Comparison of ENCODE assay signal across 1 cellular context in genomic region chr9:124818431-124819281, GRCh38.
TF ChIP-seq lines count a peak whose summit lies in the region.

No MANE protein-coding gene starts in this region.

TF ChIP-seq in K562, 482 proteins besides CTCF, POLR2A, EP300 and RAD21 (continued from another document and continues in another):
- TF ChIP-seq FOSL1 (tag; conservative IDR thresholded peaks at IDR 0.05) (peak; percentile 63; the same call in 1 of the 2 replicates), ATF1 (CRISPR knock-in tag; IDR thresholded peaks at IDR 0.05) (no peak), ATF1 (tag; IDR thresholded peaks at IDR 0.05) (peak; percentile 33; the same call in 1 of the 2 replicates), ZNF280B (CRISPR knock-in tag; IDR thresholded peaks at IDR 0.05) (no peak), ZBTB40 (IDR thresholded peaks at IDR 0.05) (0 out of 2 replicates have a peak, but pooled peaks have one; percentile 25), ZBTB40 (CRISPR knock-in tag; IDR thresholded peaks at IDR 0.05) (no peak), ZEB2 (IDR thresholded peaks at IDR 0.05) (0 out of 2 replicates have a peak, but pooled peaks have one; percentile 45), KLF6 (CRISPR knock-in tag; IDR thresholded peaks at IDR 0.05; ENCODE audit: borderline replicate concordance) (0 out of 2 replicates have a peak, but pooled peaks have one; percentile 25), MEIS2 (IDR thresholded peaks at IDR 0.05; ENCODE audit: partially characterized antibody) (peak; percentile 39), BRF1 (IDR thresholded peaks at IDR 0.05; ENCODE audit: borderline replicate concordance, extremely low read depth, insufficient read length) (no peak), RNF2 (IDR thresholded peaks at IDR 0.05) (0 out of 2 replicates have a peak, but pooled peaks have one; percentile 25), MYNN (IDR thresholded peaks at IDR 0.05) (no peak), MYNN (CRISPR knock-in tag; IDR thresholded peaks at IDR 0.05) (no peak), ZBTB43 (CRISPR knock-in tag; IDR thresholded peaks at IDR 0.05) (no peak), ZNF589 (CRISPR knock-in tag; IDR thresholded peaks at IDR 0.05; ENCODE audit: low read depth) (peak; percentile 54), BACH1 (tag; IDR thresholded peaks at IDR 0.05) (0 out of 2 replicates have a peak, but pooled peaks have one; percentile 46), SREBF2 (CRISPR knock-in tag; IDR thresholded peaks at IDR 0.05) (no peak), NRF1 (conservative IDR thresholded peaks at IDR 0.05 in 1 of 2, IDR thresholded peaks at IDR 0.05 in 1 of 2) (peak in 1 of 2 experiments; percentile 30; a peak in 1 of 4 replicates), SETDB1 (IDR thresholded peaks at IDR 0.05; ENCODE audit: low read length) (no peak), ZBTB8A (IDR thresholded peaks at IDR 0.05; ENCODE audit: partially characterized antibody) (no peak), CBFA2T2 (conservative IDR thresholded peaks at IDR 0.05) (0 out of 2 replicates have a peak, but pooled peaks have one; percentile 6), JUN (IDR thresholded peaks at IDR 0.05; ENCODE audit: borderline replicate concordance, low read depth, low read length) (0 out of 2 replicates have a peak, but pooled peaks have one; percentile 27), JUN (CRISPR knock-in tag; IDR thresholded peaks at IDR 0.05; ENCODE audit: borderline replicate concordance) (no peak), ZNF3 (CRISPR knock-in tag; IDR thresholded peaks at IDR 0.05) (no peak), CTBP1 (IDR thresholded peaks at IDR 0.05; ENCODE audit: borderline replicate concordance) (peak; percentile 87; the same call in 1 of the 2 replicates)
- TF ChIP-seq, protein P1, sequence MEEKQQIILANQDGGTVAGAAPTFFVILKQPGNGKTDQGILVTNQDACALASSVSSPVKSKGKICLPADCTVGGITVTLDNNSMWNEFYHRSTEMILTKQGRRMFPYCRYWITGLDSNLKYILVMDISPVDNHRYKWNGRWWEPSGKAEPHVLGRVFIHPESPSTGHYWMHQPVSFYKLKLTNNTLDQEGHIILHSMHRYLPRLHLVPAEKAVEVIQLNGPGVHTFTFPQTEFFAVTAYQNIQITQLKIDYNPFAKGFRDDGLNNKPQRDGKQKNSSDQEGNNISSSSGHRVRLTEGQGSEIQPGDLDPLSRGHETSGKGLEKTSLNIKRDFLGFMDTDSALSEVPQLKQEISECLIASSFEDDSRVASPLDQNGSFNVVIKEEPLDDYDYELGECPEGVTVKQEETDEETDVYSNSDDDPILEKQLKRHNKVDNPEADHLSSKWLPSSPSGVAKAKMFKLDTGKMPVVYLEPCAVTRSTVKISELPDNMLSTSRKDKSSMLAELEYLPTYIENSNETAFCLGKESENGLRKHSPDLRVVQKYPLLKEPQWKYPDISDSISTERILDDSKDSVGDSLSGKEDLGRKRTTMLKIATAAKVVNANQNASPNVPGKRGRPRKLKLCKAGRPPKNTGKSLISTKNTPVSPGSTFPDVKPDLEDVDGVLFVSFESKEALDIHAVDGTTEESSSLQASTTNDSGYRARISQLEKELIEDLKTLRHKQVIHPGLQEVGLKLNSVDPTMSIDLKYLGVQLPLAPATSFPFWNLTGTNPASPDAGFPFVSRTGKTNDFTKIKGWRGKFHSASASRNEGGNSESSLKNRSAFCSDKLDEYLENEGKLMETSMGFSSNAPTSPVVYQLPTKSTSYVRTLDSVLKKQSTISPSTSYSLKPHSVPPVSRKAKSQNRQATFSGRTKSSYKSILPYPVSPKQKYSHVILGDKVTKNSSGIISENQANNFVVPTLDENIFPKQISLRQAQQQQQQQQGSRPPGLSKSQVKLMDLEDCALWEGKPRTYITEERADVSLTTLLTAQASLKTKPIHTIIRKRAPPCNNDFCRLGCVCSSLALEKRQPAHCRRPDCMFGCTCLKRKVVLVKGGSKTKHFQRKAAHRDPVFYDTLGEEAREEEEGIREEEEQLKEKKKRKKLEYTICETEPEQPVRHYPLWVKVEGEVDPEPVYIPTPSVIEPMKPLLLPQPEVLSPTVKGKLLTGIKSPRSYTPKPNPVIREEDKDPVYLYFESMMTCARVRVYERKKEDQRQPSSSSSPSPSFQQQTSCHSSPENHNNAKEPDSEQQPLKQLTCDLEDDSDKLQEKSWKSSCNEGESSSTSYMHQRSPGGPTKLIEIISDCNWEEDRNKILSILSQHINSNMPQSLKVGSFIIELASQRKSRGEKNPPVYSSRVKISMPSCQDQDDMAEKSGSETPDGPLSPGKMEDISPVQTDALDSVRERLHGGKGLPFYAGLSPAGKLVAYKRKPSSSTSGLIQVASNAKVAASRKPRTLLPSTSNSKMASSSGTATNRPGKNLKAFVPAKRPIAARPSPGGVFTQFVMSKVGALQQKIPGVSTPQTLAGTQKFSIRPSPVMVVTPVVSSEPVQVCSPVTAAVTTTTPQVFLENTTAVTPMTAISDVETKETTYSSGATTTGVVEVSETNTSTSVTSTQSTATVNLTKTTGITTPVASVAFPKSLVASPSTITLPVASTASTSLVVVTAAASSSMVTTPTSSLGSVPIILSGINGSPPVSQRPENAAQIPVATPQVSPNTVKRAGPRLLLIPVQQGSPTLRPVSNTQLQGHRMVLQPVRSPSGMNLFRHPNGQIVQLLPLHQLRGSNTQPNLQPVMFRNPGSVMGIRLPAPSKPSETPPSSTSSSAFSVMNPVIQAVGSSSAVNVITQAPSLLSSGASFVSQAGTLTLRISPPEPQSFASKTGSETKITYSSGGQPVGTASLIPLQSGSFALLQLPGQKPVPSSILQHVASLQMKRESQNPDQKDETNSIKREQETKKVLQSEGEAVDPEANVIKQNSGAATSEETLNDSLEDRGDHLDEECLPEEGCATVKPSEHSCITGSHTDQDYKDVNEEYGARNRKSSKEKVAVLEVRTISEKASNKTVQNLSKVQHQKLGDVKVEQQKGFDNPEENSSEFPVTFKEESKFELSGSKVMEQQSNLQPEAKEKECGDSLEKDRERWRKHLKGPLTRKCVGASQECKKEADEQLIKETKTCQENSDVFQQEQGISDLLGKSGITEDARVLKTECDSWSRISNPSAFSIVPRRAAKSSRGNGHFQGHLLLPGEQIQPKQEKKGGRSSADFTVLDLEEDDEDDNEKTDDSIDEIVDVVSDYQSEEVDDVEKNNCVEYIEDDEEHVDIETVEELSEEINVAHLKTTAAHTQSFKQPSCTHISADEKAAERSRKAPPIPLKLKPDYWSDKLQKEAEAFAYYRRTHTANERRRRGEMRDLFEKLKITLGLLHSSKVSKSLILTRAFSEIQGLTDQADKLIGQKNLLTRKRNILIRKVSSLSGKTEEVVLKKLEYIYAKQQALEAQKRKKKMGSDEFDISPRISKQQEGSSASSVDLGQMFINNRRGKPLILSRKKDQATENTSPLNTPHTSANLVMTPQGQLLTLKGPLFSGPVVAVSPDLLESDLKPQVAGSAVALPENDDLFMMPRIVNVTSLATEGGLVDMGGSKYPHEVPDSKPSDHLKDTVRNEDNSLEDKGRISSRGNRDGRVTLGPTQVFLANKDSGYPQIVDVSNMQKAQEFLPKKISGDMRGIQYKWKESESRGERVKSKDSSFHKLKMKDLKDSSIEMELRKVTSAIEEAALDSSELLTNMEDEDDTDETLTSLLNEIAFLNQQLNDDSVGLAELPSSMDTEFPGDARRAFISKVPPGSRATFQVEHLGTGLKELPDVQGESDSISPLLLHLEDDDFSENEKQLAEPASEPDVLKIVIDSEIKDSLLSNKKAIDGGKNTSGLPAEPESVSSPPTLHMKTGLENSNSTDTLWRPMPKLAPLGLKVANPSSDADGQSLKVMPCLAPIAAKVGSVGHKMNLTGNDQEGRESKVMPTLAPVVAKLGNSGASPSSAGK (IDR thresholded peaks at IDR 0.05): peak; percentile 43; the same call in 1 of the 2 replicates
- TF ChIP-seq, protein P2, sequence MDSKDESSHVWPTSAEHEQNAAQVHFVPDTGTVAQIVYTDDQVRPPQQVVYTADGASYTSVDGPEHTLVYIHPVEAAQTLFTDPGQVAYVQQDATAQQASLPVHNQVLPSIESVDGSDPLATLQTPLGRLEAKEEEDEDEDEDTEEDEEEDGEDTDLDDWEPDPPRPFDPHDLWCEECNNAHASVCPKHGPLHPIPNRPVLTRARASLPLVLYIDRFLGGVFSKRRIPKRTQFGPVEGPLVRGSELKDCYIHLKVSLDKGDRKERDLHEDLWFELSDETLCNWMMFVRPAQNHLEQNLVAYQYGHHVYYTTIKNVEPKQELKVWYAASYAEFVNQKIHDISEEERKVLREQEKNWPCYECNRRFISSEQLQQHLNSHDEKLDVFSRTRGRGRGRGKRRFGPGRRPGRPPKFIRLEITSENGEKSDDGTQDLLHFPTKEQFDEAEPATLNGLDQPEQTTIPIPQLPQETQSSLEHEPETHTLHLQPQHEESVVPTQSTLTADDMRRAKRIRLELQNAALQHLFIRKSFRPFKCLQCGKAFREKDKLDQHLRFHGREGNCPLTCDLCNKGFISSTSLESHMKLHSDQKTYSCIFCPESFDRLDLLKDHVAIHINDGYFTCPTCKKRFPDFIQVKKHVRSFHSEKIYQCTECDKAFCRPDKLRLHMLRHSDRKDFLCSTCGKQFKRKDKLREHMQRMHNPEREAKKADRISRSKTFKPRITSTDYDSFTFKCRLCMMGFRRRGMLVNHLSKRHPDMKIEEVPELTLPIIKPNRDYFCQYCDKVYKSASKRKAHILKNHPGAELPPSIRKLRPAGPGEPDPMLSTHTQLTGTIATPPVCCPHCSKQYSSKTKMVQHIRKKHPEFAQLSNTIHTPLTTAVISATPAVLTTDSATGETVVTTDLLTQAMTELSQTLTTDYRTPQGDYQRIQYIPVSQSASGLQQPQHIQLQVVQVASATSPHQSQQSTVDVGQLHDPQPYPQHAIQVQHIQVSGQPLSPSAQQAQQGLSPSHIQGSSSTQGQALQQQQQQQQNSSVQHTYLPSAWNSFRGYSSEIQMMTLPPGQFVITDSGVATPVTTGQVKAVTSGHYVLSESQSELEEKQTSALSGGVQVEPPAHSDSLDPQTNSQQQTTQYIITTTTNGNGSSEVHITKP (IDR thresholded peaks at IDR 0.05; ENCODE audit: partially characterized antibody): peak; percentile 94
